In the genomic region with DNA sequence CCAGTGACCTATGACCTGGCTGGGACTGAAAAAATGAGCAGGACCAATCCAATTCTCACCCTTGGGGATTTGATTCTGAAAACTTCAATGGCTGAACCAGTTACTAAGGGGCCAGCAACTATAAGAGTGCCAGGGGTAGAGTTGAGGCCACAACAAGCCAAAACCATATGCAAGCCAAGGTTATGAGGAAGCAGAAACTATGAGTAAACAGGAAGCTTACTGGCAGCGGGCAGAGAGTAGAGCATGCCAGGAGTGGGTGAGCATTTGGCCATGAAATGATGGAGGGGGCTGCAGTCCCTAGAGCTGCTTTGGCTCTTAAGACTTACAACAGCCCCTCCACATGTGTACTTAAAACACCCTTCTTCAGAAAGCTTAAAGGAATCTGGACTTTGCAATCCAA, we compare ENCODE assay signal across 1 cellular context.
TF ChIP-seq lines count a peak whose summit lies in the region.

No MANE protein-coding gene starts in this region.

TF ChIP-seq in GM23338, 12 proteins besides CTCF, POLR2A, EP300 and RAD21 (continued from another document):
- TF ChIP-seq ZNF462 (CRISPR knock-in tag; IDR thresholded peaks at IDR 0.05), result no peak
- no peak for TF ChIP-seq POLR2AphosphoS5 (IDR thresholded peaks at IDR 0.05; ENCODE audit: low read depth)
- no peak for TF ChIP-seq JUNB (IDR thresholded peaks at IDR 0.05; ENCODE audit: unreplicated experiment)
- TF ChIP-seq, protein P1, sequence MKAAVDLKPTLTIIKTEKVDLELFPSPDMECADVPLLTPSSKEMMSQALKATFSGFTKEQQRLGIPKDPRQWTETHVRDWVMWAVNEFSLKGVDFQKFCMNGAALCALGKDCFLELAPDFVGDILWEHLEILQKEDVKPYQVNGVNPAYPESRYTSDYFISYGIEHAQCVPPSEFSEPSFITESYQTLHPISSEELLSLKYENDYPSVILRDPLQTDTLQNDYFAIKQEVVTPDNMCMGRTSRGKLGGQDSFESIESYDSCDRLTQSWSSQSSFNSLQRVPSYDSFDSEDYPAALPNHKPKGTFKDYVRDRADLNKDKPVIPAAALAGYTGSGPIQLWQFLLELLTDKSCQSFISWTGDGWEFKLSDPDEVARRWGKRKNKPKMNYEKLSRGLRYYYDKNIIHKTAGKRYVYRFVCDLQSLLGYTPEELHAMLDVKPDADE (IDR thresholded peaks at IDR 0.05), result no peak
